In genomic region chr3:73204841-73205240, GRCh38 we compare ENCODE assay signal across 17 cellular contexts.
A peak's percentile ranks its signal among the peaks of the same experiment; 100 is the strongest.
DNase-seq lines count a peak whose midpoint lies in the region; ATAC-seq and TF ChIP-seq lines count a peak whose summit lies in the region.
"Had no signal": no experiment of that assay in that cellular context is flagged by ENCODE, and none has a peak within 500 bp of the region (broad histone marks: within the 10 kb centered on the region; RNA-seq: fewer than 3 reads in every experiment).

No MANE protein-coding gene starts in this region.

- no peak overlapping the region for H3K4me3 ChIP-seq in OCI-LY3 (ENCODE audit: low read length)
- no peak overlapping the region for H3K4me3 ChIP-seq in fibroblast of the aortic adventitia (ENCODE audit: low read depth, low read length)
- no peak overlapping the region for H3K4me3 ChIP-seq in suprapubic skin
- H3K4me3 ChIP-seq: BLaER1 had no signal

- H3K27me3 ChIP-seq in OCI-LY3 (ENCODE audit: low read depth, low read length): peaks cover 6% of the 10 kb centered on the region; the same call in 1 of the 2 replicates
- no peaks in the 10 kb centered on the region for H3K27me3 ChIP-seq in suprapubic skin
- H3K27me3 ChIP-seq: BE2C, BLaER1 had no signal

- TF ChIP-seq CTCF in OCI-LY3 (IDR thresholded peaks at IDR 0.05; ENCODE audit: low read depth, low read length) (no peak), fibroblast of the aortic adventitia (IDR thresholded peaks at IDR 0.05; ENCODE audit: insufficient read depth, low read length) (no peak), suprapubic skin (IDR thresholded peaks at IDR 0.05) (no peak)

- TF ChIP-seq POLR2A in suprapubic skin (IDR thresholded peaks at IDR 0.05): no peak

- DNase-seq in fibroblast of the aortic adventitia (ENCODE audit: low read depth) (peak; percentile 16), COLO829 (ENCODE audit: low spot score) (no peak), suprapubic skin (ENCODE audit: low spot score in 2 of 2) (no peak)
- DNase-seq: 8988T; ACHN; BE2C; C1 segment of cervical spinal cord; Caco-2; Calu3; CD4-positive, alpha-beta memory T cell; CD4-positive, CD25-positive, alpha-beta regulatory T cell; CD8-positive, alpha-beta memory T cell; DMS79 treated with DMSO at 0.1 percent for 48 hours; GF-D8 had no signal

- no peaks in the 10 kb centered on the region for H3K4me1 ChIP-seq in OCI-LY3 (ENCODE audit: low read length)
- H3K4me1 ChIP-seq in suprapubic skin: no peaks in the 10 kb centered on the region
- H3K4me1 ChIP-seq: Caco-2 had no signal

- H3K9ac ChIP-seq in OCI-LY3 (ENCODE audit: low read length): no peak overlapping the region
- H3K9ac ChIP-seq: BLaER1 had no signal

- no peak overlapping the region for H3K4me2 ChIP-seq in OCI-LY3 (ENCODE audit: low read length)

- no peak for TF ChIP-seq EP300 in suprapubic skin (IDR thresholded peaks at IDR 0.05)

- ATAC-seq in GM18519 (IDR thresholded peaks at IDR 0.05; ENCODE audit: low FRiP score, unreplicated experiment): no peak

- H3K9me3 ChIP-seq in OCI-LY3 (ENCODE audit: insufficient read depth, low read length): no peaks in the 10 kb centered on the region
- H3K9me3 ChIP-seq in suprapubic skin: no peaks in the 10 kb centered on the region
- H3K9me3 ChIP-seq: BE2C, BLaER1, Caco-2 had no signal

- no peaks in the 10 kb centered on the region for H3K36me3 ChIP-seq in OCI-LY3 (replicated peaks; ENCODE audit: low read depth, low read length)
- H3K36me3 ChIP-seq in suprapubic skin: no peaks in the 10 kb centered on the region
- H3K36me3 ChIP-seq: BE2C, BLaER1 had no signal

- H2AFZ ChIP-seq in OCI-LY3 (ENCODE audit: low read depth, low read length): 0 out of 2 replicates have a peak overlapping the region, but pooled peaks have one; percentile 16

- H3K27ac ChIP-seq in OCI-LY3 (ENCODE audit: low read length) (no peak overlapping the region), suprapubic skin (no peak overlapping the region)
- H3K27ac ChIP-seq: BLaER1 had no signal

- H3K79me2 ChIP-seq in OCI-LY3 (ENCODE audit: low read length): no peaks in the 10 kb centered on the region

- H4K20me1 ChIP-seq in OCI-LY3 (ENCODE audit: insufficient read depth, low read length): no peaks in the 10 kb centered on the region
- H4K20me1 ChIP-seq: BLaER1 had no signal
